Comparison of ENCODE assay signal across 1 cellular context in the genomic region with DNA sequence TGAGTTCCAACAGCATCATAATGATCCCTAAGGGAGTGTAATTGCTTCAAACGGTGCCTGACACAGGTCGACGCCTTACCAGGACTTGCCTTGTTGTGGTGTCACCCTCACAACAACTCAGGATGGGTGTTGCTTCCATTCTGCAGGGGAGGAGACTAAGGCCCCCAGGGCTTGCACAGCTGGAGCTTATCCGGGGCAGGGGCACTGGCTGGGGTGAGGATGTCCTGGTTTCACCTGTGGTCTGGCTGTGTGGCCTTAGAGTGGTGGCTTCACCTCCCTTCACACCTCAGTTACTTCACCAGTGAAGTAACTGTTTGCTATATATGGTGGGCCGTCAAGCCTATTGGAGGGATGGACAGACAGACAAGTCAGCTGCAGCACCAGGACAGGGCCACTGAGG.
TF ChIP-seq lines count a peak whose summit lies in the region.

No MANE protein-coding gene starts in this region.

TF ChIP-seq in HepG2, 621 proteins besides CTCF, POLR2A, EP300 and RAD21 (continued from another document):
- TF ChIP-seq, protein P1, sequence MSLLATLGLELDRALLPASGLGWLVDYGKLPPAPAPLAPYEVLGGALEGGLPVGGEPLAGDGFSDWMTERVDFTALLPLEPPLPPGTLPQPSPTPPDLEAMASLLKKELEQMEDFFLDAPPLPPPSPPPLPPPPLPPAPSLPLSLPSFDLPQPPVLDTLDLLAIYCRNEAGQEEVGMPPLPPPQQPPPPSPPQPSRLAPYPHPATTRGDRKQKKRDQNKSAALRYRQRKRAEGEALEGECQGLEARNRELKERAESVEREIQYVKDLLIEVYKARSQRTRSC (CRISPR knock-in tag; IDR thresholded peaks at IDR 0.05; ENCODE audit: low read depth): 0 out of 2 replicates have a peak, but pooled peaks have one; percentile 5
- TF ChIP-seq MXD3 (CRISPR knock-in tag; IDR thresholded peaks at IDR 0.05) (no peak), CEBPG (CRISPR knock-in tag; IDR thresholded peaks at IDR 0.05) (no peak), PHF20 (CRISPR knock-in tag; IDR thresholded peaks at IDR 0.05) (no peak), RXRA (CRISPR knock-in tag; IDR thresholded peaks at IDR 0.05) (no peak), HNF1A (IDR thresholded peaks at IDR 0.05; ENCODE audit: low read depth) (no peak), HNF1A (CRISPR knock-in tag; IDR thresholded peaks at IDR 0.05; ENCODE audit: borderline replicate concordance) (no peak), SUZ12 (IDR thresholded peaks at IDR 0.05; ENCODE audit: low read depth, low read length) (no peak), HNRNPL (IDR thresholded peaks at IDR 0.05; ENCODE audit: low read depth, low read length) (no peak), TBL1XR1 (IDR thresholded peaks at IDR 0.05; ENCODE audit: borderline replicate concordance, low read length, partially characterized antibody) (no peak), ZNF17 (CRISPR knock-in tag; IDR thresholded peaks at IDR 0.05) (no peak), BCL6 (CRISPR knock-in tag; IDR thresholded peaks at IDR 0.05) (no peak), SAFB2 (CRISPR knock-in tag; IDR thresholded peaks at IDR 0.05; ENCODE audit: borderline replicate concordance, low read depth) (no peak), ZNF749 (CRISPR knock-in tag; IDR thresholded peaks at IDR 0.05; ENCODE audit: borderline replicate concordance) (no peak)
- TF ChIP-seq, protein P2, sequence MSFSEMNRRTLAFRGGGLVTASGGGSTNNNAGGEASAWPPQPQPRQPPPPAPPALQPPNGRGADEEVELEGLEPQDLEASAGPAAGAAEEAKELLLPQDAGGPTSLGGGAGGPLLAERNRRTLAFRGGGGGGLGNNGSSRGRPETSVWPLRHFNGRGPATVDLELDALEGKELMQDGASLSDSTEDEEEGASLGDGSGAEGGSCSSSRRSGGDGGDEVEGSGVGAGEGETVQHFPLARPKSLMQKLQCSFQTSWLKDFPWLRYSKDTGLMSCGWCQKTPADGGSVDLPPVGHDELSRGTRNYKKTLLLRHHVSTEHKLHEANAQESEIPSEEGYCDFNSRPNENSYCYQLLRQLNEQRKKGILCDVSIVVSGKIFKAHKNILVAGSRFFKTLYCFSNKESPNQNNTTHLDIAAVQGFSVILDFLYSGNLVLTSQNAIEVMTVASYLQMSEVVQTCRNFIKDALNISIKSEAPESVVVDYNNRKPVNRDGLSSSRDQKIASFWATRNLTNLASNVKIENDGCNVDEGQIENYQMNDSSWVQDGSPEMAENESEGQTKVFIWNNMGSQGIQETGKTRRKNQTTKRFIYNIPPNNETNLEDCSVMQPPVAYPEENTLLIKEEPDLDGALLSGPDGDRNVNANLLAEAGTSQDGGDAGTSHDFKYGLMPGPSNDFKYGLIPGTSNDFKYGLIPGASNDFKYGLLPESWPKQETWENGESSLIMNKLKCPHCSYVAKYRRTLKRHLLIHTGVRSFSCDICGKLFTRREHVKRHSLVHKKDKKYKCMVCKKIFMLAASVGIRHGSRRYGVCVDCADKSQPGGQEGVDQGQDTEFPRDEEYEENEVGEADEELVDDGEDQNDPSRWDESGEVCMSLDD (CRISPR knock-in tag; IDR thresholded peaks at IDR 0.05; ENCODE audit: borderline replicate concordance): no peak
- TF ChIP-seq, protein P3, sequence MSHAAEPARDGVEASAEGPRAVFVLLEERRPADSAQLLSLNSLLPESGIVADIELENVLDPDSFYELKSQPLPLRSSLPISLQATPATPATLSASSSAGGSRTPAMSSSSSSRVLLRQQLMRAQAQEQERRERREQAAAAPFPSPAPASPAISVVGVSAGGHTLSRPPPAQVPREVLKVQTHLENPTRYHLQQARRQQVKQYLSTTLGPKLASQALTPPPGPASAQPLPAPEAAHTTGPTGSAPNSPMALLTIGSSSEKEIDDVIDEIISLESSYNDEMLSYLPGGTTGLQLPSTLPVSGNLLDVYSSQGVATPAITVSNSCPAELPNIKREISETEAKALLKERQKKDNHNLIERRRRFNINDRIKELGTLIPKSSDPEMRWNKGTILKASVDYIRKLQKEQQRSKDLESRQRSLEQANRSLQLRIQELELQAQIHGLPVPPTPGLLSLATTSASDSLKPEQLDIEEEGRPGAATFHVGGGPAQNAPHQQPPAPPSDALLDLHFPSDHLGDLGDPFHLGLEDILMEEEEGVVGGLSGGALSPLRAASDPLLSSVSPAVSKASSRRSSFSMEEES (CRISPR knock-in tag; IDR thresholded peaks at IDR 0.05): no peak
